ENCODE assay signal across 1 cellular context in the genomic region with DNA sequence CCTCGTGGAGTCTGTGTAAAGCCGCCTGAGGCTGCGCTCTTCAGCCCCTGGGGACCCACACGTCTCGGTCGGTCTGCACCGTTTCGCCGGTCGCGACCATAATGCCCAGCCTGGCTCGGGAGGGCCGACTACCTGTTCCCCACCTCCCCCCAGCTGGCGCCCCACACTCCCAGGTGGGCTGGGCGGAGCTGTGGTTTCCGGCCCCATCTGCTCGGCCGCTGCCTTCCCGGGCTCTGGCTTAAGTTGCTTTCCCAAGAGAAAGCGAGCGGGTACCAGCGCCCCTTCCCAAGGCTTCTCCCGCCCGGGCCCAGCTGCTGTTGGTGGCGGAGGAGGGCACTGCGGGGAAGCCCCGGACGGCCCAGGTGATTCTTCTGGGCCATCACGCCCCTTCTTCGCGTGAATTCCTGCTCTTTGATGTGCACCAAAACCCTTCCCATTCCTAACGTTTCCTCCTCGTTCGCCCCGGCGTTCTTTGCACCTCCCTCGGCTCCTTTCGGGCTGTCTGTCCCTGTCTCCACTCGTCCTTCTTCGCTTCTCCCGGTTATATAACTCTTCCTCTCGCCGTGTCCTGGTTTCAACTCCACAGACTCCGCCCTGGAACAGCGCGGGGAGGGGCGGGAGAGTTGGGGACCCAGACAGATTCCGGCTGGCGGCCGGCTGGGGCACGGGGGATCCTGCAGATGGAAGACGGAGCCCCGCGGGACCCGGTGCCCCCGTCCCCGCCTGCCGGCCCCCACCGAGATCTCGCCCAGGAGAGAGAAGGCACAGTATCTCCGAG.
A peak's percentile ranks its signal among the peaks of the same experiment; 100 is the strongest.
TF ChIP-seq lines count a peak whose summit lies in the region.

No MANE protein-coding gene starts in this region.

TF ChIP-seq in HepG2, 621 proteins besides CTCF, POLR2A, EP300 and RAD21 (continued from another document and continues in another):
- TF ChIP-seq, protein P1, sequence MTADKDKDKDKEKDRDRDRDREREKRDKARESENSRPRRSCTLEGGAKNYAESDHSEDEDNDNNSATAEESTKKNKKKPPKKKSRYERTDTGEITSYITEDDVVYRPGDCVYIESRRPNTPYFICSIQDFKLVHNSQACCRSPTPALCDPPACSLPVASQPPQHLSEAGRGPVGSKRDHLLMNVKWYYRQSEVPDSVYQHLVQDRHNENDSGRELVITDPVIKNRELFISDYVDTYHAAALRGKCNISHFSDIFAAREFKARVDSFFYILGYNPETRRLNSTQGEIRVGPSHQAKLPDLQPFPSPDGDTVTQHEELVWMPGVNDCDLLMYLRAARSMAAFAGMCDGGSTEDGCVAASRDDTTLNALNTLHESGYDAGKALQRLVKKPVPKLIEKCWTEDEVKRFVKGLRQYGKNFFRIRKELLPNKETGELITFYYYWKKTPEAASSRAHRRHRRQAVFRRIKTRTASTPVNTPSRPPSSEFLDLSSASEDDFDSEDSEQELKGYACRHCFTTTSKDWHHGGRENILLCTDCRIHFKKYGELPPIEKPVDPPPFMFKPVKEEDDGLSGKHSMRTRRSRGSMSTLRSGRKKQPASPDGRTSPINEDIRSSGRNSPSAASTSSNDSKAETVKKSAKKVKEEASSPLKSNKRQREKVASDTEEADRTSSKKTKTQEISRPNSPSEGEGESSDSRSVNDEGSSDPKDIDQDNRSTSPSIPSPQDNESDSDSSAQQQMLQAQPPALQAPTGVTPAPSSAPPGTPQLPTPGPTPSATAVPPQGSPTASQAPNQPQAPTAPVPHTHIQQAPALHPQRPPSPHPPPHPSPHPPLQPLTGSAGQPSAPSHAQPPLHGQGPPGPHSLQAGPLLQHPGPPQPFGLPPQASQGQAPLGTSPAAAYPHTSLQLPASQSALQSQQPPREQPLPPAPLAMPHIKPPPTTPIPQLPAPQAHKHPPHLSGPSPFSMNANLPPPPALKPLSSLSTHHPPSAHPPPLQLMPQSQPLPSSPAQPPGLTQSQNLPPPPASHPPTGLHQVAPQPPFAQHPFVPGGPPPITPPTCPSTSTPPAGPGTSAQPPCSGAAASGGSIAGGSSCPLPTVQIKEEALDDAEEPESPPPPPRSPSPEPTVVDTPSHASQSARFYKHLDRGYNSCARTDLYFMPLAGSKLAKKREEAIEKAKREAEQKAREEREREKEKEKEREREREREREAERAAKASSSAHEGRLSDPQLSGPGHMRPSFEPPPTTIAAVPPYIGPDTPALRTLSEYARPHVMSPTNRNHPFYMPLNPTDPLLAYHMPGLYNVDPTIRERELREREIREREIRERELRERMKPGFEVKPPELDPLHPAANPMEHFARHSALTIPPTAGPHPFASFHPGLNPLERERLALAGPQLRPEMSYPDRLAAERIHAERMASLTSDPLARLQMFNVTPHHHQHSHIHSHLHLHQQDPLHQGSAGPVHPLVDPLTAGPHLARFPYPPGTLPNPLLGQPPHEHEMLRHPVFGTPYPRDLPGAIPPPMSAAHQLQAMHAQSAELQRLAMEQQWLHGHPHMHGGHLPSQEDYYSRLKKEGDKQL (CRISPR knock-in tag; IDR thresholded peaks at IDR 0.05; ENCODE audit: low read depth), result no peak
- no peak for TF ChIP-seq SAP130 (CRISPR knock-in tag; IDR thresholded peaks at IDR 0.05; ENCODE audit: low read depth)
- TF ChIP-seq CENPX (CRISPR knock-in tag; IDR thresholded peaks at IDR 0.05), result no peak
- TF ChIP-seq HNRNPL (IDR thresholded peaks at IDR 0.05; ENCODE audit: low read depth, low read length), result no peak
- no peak; the same call in 1 of the 2 replicates for TF ChIP-seq KMT2B (CRISPR knock-in tag; IDR thresholded peaks at IDR 0.05)
- TF ChIP-seq SIX4 (CRISPR knock-in tag; IDR thresholded peaks at IDR 0.05), result no peak
- TF ChIP-seq RELA (CRISPR knock-in tag; IDR thresholded peaks at IDR 0.05), result no peak
- no peak for TF ChIP-seq RORA (CRISPR knock-in tag; IDR thresholded peaks at IDR 0.05)
- no peak for TF ChIP-seq RFX1 (IDR thresholded peaks at IDR 0.05)
- TF ChIP-seq, protein P2, sequence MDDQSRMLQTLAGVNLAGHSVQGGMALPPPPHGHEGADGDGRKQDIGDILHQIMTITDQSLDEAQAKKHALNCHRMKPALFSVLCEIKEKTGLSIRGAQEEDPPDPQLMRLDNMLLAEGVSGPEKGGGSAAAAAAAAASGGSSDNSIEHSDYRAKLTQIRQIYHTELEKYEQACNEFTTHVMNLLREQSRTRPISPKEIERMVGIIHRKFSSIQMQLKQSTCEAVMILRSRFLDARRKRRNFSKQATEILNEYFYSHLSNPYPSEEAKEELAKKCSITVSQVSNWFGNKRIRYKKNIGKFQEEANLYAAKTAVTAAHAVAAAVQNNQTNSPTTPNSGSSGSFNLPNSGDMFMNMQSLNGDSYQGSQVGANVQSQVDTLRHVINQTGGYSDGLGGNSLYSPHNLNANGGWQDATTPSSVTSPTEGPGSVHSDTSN (CRISPR knock-in tag; IDR thresholded peaks at IDR 0.05; ENCODE audit: borderline replicate concordance), result no peak
- peak; percentile 71 for TF ChIP-seq POLR2AphosphoS5 (IDR thresholded peaks at IDR 0.05; ENCODE audit: low read depth, low read length)
- no peak for TF ChIP-seq STAT5B (CRISPR knock-in tag; IDR thresholded peaks at IDR 0.05)
- TF ChIP-seq KDM1A (CRISPR knock-in tag; IDR thresholded peaks at IDR 0.05), result no peak
- TF ChIP-seq KDM3A (CRISPR knock-in tag; IDR thresholded peaks at IDR 0.05; ENCODE audit: low read depth), result peak; percentile 2; the same call in 1 of the 2 replicates
- TF ChIP-seq, protein P3, sequence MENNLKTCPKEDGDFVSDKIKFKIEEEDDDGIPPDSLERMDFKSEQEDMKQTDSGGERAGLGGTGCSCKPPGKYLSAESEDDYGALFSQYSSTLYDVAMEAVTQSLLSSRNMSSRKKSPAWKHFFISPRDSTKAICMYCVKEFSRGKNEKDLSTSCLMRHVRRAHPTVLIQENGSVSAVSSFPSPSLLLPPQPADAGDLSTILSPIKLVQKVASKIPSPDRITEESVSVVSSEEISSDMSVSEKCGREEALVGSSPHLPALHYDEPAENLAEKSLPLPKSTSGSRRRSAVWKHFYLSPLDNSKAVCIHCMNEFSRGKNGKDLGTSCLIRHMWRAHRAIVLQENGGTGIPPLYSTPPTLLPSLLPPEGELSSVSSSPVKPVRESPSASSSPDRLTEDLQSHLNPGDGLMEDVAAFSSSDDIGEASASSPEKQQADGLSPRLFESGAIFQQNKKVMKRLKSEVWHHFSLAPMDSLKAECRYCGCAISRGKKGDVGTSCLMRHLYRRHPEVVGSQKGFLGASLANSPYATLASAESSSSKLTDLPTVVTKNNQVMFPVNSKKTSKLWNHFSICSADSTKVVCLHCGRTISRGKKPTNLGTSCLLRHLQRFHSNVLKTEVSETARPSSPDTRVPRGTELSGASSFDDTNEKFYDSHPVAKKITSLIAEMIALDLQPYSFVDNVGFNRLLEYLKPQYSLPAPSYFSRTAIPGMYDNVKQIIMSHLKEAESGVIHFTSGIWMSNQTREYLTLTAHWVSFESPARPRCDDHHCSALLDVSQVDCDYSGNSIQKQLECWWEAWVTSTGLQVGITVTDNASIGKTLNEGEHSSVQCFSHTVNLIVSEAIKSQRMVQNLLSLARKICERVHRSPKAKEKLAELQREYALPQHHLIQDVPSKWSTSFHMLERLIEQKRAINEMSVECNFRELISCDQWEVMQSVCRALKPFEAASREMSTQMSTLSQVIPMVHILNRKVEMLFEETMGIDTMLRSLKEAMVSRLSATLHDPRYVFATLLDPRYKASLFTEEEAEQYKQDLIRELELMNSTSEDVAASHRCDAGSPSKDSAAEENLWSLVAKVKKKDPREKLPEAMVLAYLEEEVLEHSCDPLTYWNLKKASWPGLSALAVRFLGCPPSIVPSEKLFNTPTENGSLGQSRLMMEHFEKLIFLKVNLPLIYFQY (CRISPR knock-in tag; IDR thresholded peaks at IDR 0.05; ENCODE audit: borderline replicate concordance), result 0 out of 2 replicates have a peak, but pooled peaks have one; percentile 2
- TF ChIP-seq, protein P4, sequence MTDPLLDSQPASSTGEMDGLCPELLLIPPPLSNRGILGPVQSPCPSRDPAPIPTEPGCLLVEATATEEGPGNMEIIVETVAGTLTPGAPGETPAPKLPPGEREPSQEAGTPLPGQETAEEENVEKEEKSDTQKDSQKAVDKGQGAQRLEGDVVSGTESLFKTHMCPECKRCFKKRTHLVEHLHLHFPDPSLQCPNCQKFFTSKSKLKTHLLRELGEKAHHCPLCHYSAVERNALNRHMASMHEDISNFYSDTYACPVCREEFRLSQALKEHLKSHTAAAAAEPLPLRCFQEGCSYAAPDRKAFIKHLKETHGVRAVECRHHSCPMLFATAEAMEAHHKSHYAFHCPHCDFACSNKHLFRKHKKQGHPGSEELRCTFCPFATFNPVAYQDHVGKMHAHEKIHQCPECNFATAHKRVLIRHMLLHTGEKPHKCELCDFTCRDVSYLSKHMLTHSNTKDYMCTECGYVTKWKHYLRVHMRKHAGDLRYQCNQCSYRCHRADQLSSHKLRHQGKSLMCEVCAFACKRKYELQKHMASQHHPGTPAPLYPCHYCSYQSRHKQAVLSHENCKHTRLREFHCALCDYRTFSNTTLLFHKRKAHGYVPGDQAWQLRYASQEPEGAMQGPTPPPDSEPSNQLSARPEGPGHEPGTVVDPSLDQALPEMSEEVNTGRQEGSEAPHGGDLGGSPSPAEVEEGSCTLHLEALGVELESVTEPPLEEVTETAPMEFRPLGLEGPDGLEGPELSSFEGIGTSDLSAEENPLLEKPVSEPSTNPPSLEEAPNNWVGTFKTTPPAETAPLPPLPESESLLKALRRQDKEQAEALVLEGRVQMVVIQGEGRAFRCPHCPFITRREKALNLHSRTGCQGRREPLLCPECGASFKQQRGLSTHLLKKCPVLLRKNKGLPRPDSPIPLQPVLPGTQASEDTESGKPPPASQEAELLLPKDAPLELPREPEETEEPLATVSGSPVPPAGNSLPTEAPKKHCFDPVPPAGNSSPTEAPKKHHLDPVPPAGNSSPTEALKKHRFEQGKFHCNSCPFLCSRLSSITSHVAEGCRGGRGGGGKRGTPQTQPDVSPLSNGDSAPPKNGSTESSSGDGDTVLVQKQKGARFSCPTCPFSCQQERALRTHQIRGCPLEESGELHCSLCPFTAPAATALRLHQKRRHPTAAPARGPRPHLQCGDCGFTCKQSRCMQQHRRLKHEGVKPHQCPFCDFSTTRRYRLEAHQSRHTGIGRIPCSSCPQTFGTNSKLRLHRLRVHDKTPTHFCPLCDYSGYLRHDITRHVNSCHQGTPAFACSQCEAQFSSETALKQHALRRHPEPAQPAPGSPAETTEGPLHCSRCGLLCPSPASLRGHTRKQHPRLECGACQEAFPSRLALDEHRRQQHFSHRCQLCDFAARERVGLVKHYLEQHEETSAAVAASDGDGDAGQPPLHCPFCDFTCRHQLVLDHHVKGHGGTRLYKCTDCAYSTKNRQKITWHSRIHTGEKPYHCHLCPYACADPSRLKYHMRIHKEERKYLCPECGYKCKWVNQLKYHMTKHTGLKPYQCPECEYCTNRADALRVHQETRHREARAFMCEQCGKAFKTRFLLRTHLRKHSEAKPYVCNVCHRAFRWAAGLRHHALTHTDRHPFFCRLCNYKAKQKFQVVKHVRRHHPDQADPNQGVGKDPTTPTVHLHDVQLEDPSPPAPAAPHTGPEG (CRISPR knock-in tag; IDR thresholded peaks at IDR 0.05), result peak; percentile 47; the same call in 1 of the 2 replicates
- no peak for TF ChIP-seq KLF13 (CRISPR knock-in tag; IDR thresholded peaks at IDR 0.05)
- no peak for TF ChIP-seq HES4 (CRISPR knock-in tag; IDR thresholded peaks at IDR 0.05; ENCODE audit: borderline replicate concordance)
- TF ChIP-seq PPARG (CRISPR knock-in tag; conservative IDR thresholded peaks at IDR 0.05), result no peak
- TF ChIP-seq ZNF329 (CRISPR knock-in tag; IDR thresholded peaks at IDR 0.05; ENCODE audit: low read depth), result no peak
- TF ChIP-seq, protein P5, sequence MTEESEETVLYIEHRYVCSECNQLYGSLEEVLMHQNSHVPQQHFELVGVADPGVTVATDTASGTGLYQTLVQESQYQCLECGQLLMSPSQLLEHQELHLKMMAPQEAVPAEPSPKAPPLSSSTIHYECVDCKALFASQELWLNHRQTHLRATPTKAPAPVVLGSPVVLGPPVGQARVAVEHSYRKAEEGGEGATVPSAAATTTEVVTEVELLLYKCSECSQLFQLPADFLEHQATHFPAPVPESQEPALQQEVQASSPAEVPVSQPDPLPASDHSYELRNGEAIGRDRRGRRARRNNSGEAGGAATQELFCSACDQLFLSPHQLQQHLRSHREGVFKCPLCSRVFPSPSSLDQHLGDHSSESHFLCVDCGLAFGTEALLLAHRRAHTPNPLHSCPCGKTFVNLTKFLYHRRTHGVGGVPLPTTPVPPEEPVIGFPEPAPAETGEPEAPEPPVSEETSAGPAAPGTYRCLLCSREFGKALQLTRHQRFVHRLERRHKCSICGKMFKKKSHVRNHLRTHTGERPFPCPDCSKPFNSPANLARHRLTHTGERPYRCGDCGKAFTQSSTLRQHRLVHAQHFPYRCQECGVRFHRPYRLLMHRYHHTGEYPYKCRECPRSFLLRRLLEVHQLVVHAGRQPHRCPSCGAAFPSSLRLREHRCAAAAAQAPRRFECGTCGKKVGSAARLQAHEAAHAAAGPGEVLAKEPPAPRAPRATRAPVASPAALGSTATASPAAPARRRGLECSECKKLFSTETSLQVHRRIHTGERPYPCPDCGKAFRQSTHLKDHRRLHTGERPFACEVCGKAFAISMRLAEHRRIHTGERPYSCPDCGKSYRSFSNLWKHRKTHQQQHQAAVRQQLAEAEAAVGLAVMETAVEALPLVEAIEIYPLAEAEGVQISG (CRISPR knock-in tag; IDR thresholded peaks at IDR 0.05), result peak; percentile 31; the same call in 1 of the 2 replicates
- TF ChIP-seq FOXA3 (CRISPR knock-in tag; IDR thresholded peaks at IDR 0.05), result no peak
- TF ChIP-seq, protein P6, sequence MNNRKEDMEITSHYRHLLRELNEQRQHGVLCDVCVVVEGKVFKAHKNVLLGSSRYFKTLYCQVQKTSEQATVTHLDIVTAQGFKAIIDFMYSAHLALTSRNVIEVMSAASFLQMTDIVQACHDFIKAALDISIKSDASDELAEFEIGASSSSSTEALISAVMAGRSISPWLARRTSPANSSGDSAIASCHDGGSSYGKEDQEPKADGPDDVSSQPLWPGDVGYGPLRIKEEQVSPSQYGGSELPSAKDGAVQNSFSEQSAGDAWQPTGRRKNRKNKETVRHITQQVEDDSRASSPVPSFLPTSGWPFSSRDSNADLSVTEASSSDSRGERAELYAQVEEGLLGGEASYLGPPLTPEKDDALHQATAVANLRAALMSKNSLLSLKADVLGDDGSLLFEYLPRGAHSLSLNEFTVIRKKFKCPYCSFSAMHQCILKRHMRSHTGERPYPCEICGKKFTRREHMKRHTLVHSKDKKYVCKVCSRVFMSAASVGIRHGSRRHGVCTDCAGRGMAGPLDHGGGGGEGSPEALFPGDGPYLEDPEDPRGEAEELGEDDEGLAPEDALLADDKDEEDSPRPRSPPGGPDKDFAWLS (CRISPR knock-in tag; IDR thresholded peaks at IDR 0.05; ENCODE audit: borderline replicate concordance), result no peak
- TF ChIP-seq TAF15 (IDR thresholded peaks at IDR 0.05; ENCODE audit: low read depth, low read length, poor library complexity, severe bottlenecking), result peak; percentile 67
- TF ChIP-seq, protein P7, sequence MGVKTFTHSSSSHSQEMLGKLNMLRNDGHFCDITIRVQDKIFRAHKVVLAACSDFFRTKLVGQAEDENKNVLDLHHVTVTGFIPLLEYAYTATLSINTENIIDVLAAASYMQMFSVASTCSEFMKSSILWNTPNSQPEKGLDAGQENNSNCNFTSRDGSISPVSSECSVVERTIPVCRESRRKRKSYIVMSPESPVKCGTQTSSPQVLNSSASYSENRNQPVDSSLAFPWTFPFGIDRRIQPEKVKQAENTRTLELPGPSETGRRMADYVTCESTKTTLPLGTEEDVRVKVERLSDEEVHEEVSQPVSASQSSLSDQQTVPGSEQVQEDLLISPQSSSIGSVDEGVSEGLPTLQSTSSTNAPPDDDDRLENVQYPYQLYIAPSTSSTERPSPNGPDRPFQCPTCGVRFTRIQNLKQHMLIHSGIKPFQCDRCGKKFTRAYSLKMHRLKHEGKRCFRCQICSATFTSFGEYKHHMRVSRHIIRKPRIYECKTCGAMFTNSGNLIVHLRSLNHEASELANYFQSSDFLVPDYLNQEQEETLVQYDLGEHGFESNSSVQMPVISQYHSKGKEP (CRISPR knock-in tag; IDR thresholded peaks at IDR 0.05), result 0 out of 2 replicates have a peak, but pooled peaks have one; percentile 23
- no peak for TF ChIP-seq CHCHD3 (CRISPR knock-in tag; IDR thresholded peaks at IDR 0.05)
- no peak for TF ChIP-seq RBM22 (optimal IDR thresholded peaks at IDR 0.05; ENCODE audit: low read length)
